Comparison of ENCODE assay signal across 8 cellular contexts in the genomic region with DNA sequence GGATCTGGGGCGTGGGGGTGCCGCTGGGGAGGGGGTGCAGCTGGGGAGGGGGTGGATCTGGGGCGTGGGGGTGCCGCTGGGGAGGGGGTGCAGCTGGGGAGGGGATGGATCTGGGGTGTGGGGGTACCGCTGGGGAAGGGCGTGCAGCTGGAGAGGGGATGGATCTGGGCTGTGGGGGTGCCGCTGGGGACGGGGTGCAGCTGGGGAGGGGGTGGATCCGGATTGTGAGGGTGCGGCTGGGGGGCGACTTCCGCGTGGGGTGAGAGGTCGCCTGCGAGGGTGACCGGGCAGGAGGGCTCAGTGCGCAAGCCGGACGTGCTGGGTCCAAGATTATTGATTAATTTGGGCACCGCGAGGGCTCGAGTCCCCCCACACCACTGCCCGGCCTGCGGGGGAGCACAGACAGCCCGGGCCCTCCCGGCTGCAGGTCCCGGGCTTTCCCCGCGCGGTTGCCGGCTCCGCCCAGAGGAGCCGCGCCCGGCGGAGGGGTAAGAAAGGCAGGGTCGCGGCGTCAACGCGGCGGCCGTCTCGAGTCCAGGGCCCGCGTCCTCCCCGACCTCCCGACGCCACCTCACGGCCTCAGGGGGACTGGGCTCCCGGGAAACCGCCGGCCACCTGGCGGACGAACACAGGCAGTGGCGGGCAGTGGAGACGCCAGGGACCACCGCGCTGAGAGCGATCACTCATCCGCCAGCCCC. TPM values are rescaled to one million over a fixed set of nuclear protein-coding genes. Genes with fewer than 3 reads are reported as not detected.
DNase-seq lines count a peak whose midpoint lies in the region; ATAC-seq, FAIRE-seq and TF ChIP-seq lines count a peak whose summit lies in the region.

No MANE protein-coding gene starts in this region.

- no peak overlapping the region for H3K27ac Mint-ChIP-seq in Calu3 (ENCODE audit: unreplicated experiment)

- H3K36me3 ChIP-seq in iPS-20b (ENCODE audit: insufficient read depth, low read depth, low read length) (peaks cover 17% of the 10 kb centered on the region), small intestine (ENCODE audit: control insufficient read depth in 2 of 2, insufficient read depth in 2 of 2, low read length in 2 of 2) (no peaks in the 10 kb centered on the region)

- H3K36me3 Mint-ChIP-seq in Calu3 (ENCODE audit: insufficient read depth, unreplicated experiment), result peaks cover 36% of the 10 kb centered on the region

- 0 to 1% (median 0%) methylated on average over 31 to 61 of the region's 61 CpGs for WGBS in small intestine, 3 donors

- H3K27me3 ChIP-seq in iPS-20b (ENCODE audit: insufficient read depth, low read length), result no peaks in the 10 kb centered on the region
- H3K27me3 ChIP-seq in small intestine (ENCODE audit: control insufficient read depth in 2 of 2, insufficient read depth in 2 of 2, low read length in 2 of 2), result no peaks in the 10 kb centered on the region

- H3K27ac ChIP-seq in iPS-20b (ENCODE audit: low read length) (no peak overlapping the region), small intestine (ENCODE audit: low read depth in 1 of 2, low read length in 1 of 2) (peak overlapping the region; percentile 76 to 87)

- peaks cover 1% of the 10 kb centered on the region; the same call in 1 of the 2 replicates for H3K9me3 ChIP-seq in iPS-20b (ENCODE audit: insufficient read depth, low read depth, low read length)
- no peaks in the 10 kb centered on the region for H3K9me3 ChIP-seq in small intestine (ENCODE audit: control insufficient read depth, low read depth)

- no peaks in the 10 kb centered on the region for H3K27me3 Mint-ChIP-seq in Calu3 (ENCODE audit: unreplicated experiment)

- intact Hi-C loops in Calu3 (cut with micrococcal nuclease; ENCODE audit: unreplicated experiment), result no loop called here

- no TSS peak for BruUV-seq in Calu3 (replicated peaks; lab: Mats Ljungman, UMichigan)

- peak overlapping the region; percentile 74 for H3K4me3 Mint-ChIP-seq in Calu3 (ENCODE audit: low read depth, unreplicated experiment)

- no peaks in the 10 kb centered on the region for H3K4me1 ChIP-seq in iPS-20b (ENCODE audit: insufficient read depth, low read length)
- H3K4me1 ChIP-seq in small intestine (ENCODE audit: control insufficient read depth in 2 of 2, insufficient read depth in 1 of 2, low read depth in 1 of 2, low read length in 1 of 2), result peaks cover 0 to 4% of the 10 kb centered on the region in 2 donors

- DNase-seq in Calu3 (peak; percentile 74), NCI-H748 (lab: John Stamatoyannopoulos, UW; ENCODE audit: unreplicated experiment) (peak; percentile 85), amniotic epithelial cell (ENCODE audit: low read depth) (peak; percentile 32), small intestine (peak; percentile 55), COLO829 (ENCODE audit: low spot score) (no peak)

- FAIRE-seq in small intestine (lab: Jason Lieb, UNC), result no peak

- H3K4me1 Mint-ChIP-seq in Calu3 (ENCODE audit: low read depth, unreplicated experiment), result no peaks in the 10 kb centered on the region

- peak overlapping the region; percentile 59 for H3K4me3 ChIP-seq in iPS-20b (ENCODE audit: low read length)
- peak overlapping the region; percentile 58 to 70 for H3K4me3 ChIP-seq in small intestine (ENCODE audit: low read depth in 1 of 2, low read length in 2 of 2)

- ATAC-seq in GM19397 (IDR thresholded peaks at IDR 0.05; ENCODE audit: unreplicated experiment), result peak; percentile 26
- ATAC-seq in HG03442 (IDR thresholded peaks at IDR 0.05; ENCODE audit: unreplicated experiment), result peak; percentile 50

- CTCF ChIA-PET in Calu3 (lab: Charles Lee), result interaction anchor here (1.0 kb wide), 1 partner anchor 250 kb away, joined by 7 read pairs; a partner anchor contains a TSS

- TF ChIP-seq CTCF in Calu3 (IDR thresholded peaks at IDR 0.05; ENCODE audit: unreplicated experiment), result peak; percentile 42

- H3K9me3 Mint-ChIP-seq in Calu3 (ENCODE audit: low read depth, unreplicated experiment), result peaks cover under 1% of the 10 kb centered on the region

- H3K9ac ChIP-seq in iPS-20b (ENCODE audit: low read depth, low read length), result peak overlapping the region; percentile 27; the same call in 1 of the 2 replicates

RNA-seq across cellular contexts. Expression of a gene that starts 0.6 kb away (rescaled TPM):
- 27.6 and 31.1 TPM in 2 replicates for total RNA-seq in Calu3 (2022)
- 100 to 1,000 TPM in 2 of 3 donors, 10 to 100 TPM in 1; 58.3 to 166 (median 159) TPM for polyA plus RNA-seq in small intestine

RNA-seq across cellular contexts. Expression of a gene that starts 0.9 kb away (rescaled TPM):
- total RNA-seq in Calu3 (2022), result 1.8 and 3.6 TPM in 2 replicates
- polyA plus RNA-seq in small intestine, result 1 to 10 TPM; 2.9 to 3.5 (median 3.1) TPM

RNA-seq across cellular contexts. Expression of a gene that starts 27.6 kb away (rescaled TPM):
- 29.7 and 30.2 TPM in 2 replicates for total RNA-seq in Calu3 (2022)
- 10 to 100 TPM; 22.5 to 36.7 (median 32.2) TPM for polyA plus RNA-seq in small intestine

RNA-seq across cellular contexts. Expression of a gene that starts 39.2 kb away (rescaled TPM):
- total RNA-seq in Calu3 (2022), result 30.0 and 31.7 TPM in 2 replicates
- polyA plus RNA-seq in small intestine, result 10 to 100 TPM; 14.1 to 17.7 (median 16.4) TPM

RNA-seq across cellular contexts. Expression of a gene that starts 54.4 kb away (rescaled TPM):
- total RNA-seq in Calu3 (2022), result 86.4 and 93.7 TPM in 2 replicates
- 100 to 1,000 TPM in 2 of 3 donors, 10 to 100 TPM in 1; 68.1 to 236 (median 179) TPM for polyA plus RNA-seq in small intestine
